In the genomic region with DNA sequence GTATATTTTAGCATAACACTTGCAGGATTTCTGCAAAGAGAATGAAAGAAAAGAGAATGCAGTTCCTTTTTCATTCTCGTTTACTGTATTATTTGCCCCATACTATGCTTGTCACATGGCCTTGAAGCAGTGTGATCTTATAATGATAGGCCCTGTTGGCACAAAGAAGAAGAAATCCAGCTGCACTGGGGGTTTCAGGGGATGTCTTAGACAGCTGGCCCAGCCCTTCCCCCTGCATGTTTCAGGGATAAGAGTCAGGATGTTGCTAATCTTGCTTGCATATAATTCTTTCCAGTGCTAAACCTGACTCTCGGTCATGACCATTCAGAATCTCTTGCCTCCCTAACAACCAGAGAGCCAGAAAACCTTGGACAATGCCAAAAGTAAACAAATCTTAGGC, we compare ENCODE assay signal across 27 cellular contexts.
"Had no signal": no experiment of that assay in that cellular context is flagged by ENCODE, and none has a peak within 500 bp of the region (broad histone marks: within the 10 kb centered on the region; RNA-seq: fewer than 3 reads in every experiment).

No MANE protein-coding gene starts in this region.

- H3K27me3 ChIP-seq: body of pancreas, SJSA1 had no signal

- DNase-seq: activated B cell treated with CpG ODN at 0.5 μM for 24 hours; activated CD4-positive, alpha-beta memory T cell treated with anti-CD3 and anti-CD28 coated beads for 36 hours; activated CD4-positive, alpha-beta T cell treated with anti-CD3 and anti-CD28 coated beads for 4 hours; activated CD4-positive, alpha-beta T cell treated with anti-CD3 and anti-CD28 coated beads, Interleukin-2, amount 50 U/mL, for 1 hour; activated CD4-positive, CD25-positive, alpha-beta regulatory T cell treated with anti-CD3 and anti-CD28 coated beads, Interleukin-2, amount 50 U/mL, for 72 hours; activated CD8-positive, alpha-beta memory T cell treated with anti-CD3 and anti-CD28 coated beads, Interleukin-2, amount 50 U/mL, for 4 hours; activated effector memory CD4-positive, alpha-beta T cell treated with Interleukin-2 at 50 U/mL for 16 hours; activated naive CD4-positive, alpha-beta T cell; activated naive CD8-positive, alpha-beta T cell treated with anti-CD3 and anti-CD28 coated beads, Interleukin-2, amount 10 ng/mL, durations not matched to agents 7 days and 5 days; activated T-cell treated with anti-CD3 and anti-CD28 coated beads, Interleukin-2, amount 50 U/mL, for 48 hours; amygdala; body of pancreas; cerebellar nuclear complex; NCI-H1105 treated with DMSO at 0.1 percent for 48 hours; NCI-H1436; NCI-H1694; NCI-H1930; NCI-H2081 treated with DMSO at 0.1 percent for 48 hours; NCI-H2171; NCI-H226; NCI-H524 treated with DMSO at 0.1 percent for 48 hours; OCI-M1; RPMI8226; SHP77 treated with DMSO at 0.1 percent for 48 hours; SK-N-SH had no signal

- H3K27ac ChIP-seq: body of pancreas, KMS-11, SJSA1 had no signal

- H3K9me3 ChIP-seq: body of pancreas, SJSA1, SK-N-SH had no signal

- H3K4me3 ChIP-seq: body of pancreas, SJSA1 had no signal

- H3K4me1 ChIP-seq: body of pancreas, SJSA1 had no signal

- H3K36me3 ChIP-seq: SJSA1 had no signal
